Comparison of ENCODE assay signal across 16 cellular contexts in the genomic region with DNA sequence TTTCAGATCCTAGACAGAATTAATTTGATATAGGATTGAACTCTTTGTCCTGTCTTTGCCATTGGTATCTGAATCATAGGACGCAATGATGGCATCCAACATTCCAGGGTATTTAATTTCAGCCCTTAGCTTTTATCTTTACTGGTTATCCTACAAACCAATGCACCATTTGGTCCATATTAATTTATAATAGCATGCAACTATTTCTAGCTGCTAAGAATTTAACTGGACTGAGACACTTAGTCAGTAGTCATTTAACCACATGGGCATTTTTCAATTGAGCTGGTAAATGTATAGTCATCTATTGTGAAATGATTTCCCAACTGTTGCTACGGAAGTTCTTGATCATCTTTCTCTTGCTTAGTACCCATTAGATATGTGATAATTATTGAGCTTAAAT.
DNase-seq lines count a peak whose midpoint lies in the region; ATAC-seq and TF ChIP-seq lines count a peak whose summit lies in the region.
"Had no signal": no experiment of that assay in that cellular context is flagged by ENCODE, and none has a peak within 500 bp of the region (broad histone marks: within the 10 kb centered on the region; RNA-seq: fewer than 3 reads in every experiment).

No MANE protein-coding gene starts in this region.

- H3K4me2 ChIP-seq in IMR-90 (ENCODE audit: low read depth, low read length) (no peak overlapping the region), OCI-LY7 (ENCODE audit: low read length) (no peak overlapping the region)

- H3K9me1 ChIP-seq in IMR-90 (ENCODE audit: insufficient read depth, low read length) = no peaks in the 10 kb centered on the region

- no peaks in the 10 kb centered on the region for H3K79me2 ChIP-seq in OCI-LY7 (ENCODE audit: insufficient read depth, low read depth, low read length)

- no peaks in the 10 kb centered on the region for H3K36me3 Mint-ChIP-seq in activated naive CD4-positive, alpha-beta T cell treated with anti-CD3 and anti-CD28 coated beads for 36 hours (ENCODE audit: low read depth)

- no CpG with 5 or more reads among the region's 2 CpGs for WGBS in IMR-90 (ENCODE audit: extremely low coverage in 2 of 2, insufficient read length in 1 of 2), 2 experiments
- 88% methylated on average over 2 of the region's 2 CpGs for WGBS in prostate gland

- H3K14ac ChIP-seq in IMR-90 (replicated peaks; ENCODE audit: low read depth, low read length) = no peak overlapping the region

- no peak for TF ChIP-seq POLR2A in IMR-90 (IDR thresholded peaks at IDR 0.05; ENCODE audit: low read depth, low read length)
- TF ChIP-seq POLR2A in prostate gland (IDR thresholded peaks at IDR 0.05) = no peak

- no peak overlapping the region for H3K27ac Mint-ChIP-seq in activated naive CD4-positive, alpha-beta T cell treated with anti-CD3 and anti-CD28 coated beads for 36 hours

- POLR2A ChIA-PET in IMR-90 (lab: Charles Lee; ENCODE audit: unreplicated experiment) (no interaction called here), OCI-LY7 (lab: Charles Lee) (interaction anchor here (0.6 to 1.5 kb wide), 5 partner anchors 9 to 759 kb away, joined by 3 to 4 read pairs (median 3); no protein-coding TSS in a partner anchor)

- no peak overlapping the region for H4K8ac ChIP-seq in IMR-90 (ENCODE audit: low read depth in 2 of 2, low read length in 2 of 2)

- H3K27ac ChIP-seq in IMR-90 (ENCODE audit: insufficient read depth, low read length) (no peak overlapping the region), prostate gland (no peak overlapping the region), OCI-LY7 (ENCODE audit: low read depth, low read length, poor library complexity, severe bottlenecking) (no peak overlapping the region)
- H3K27ac ChIP-seq: colonic mucosa, esophagus squamous epithelium had no signal

- H3K4me1 ChIP-seq in IMR-90 (ENCODE audit: control insufficient read depth, insufficient read depth, low read length) (no peaks in the 10 kb centered on the region), prostate gland (replicated peaks) (no peaks in the 10 kb centered on the region), OCI-LY7 (ENCODE audit: insufficient read depth, low read length, poor library complexity, severe bottlenecking) (no peaks in the 10 kb centered on the region)

- no peaks in the 10 kb centered on the region for H3K36me3 ChIP-seq in IMR-90 (ENCODE audit: control insufficient read depth, insufficient read depth, low read length)
- no peaks in the 10 kb centered on the region for H3K36me3 ChIP-seq in prostate gland
- H3K36me3 ChIP-seq in OCI-LY7 (ENCODE audit: insufficient read depth, low read length) = no peaks in the 10 kb centered on the region
- H3K36me3 ChIP-seq: colonic mucosa, esophagus squamous epithelium had no signal

- no peak overlapping the region for H3K9ac ChIP-seq in IMR-90 (ENCODE audit: low read depth, low read length)

- no peak overlapping the region for H4K5ac ChIP-seq in IMR-90 (ENCODE audit: low read depth, low read length)

- H2BK5ac ChIP-seq in IMR-90 (ENCODE audit: low read depth, low read length, poor library complexity, severe bottlenecking) = no peak overlapping the region

- no peak overlapping the region for H2BK20ac ChIP-seq in IMR-90 (ENCODE audit: low read depth, low read length)

- H4K20me1 ChIP-seq in IMR-90 (ENCODE audit: insufficient read depth, low read length) (no peaks in the 10 kb centered on the region), OCI-LY7 (ENCODE audit: insufficient read depth, low read length) (no peaks in the 10 kb centered on the region)

- H2BK120ac ChIP-seq in IMR-90 (ENCODE audit: low read depth, low read length) = no peak overlapping the region

- H3K79me1 ChIP-seq in IMR-90 (ENCODE audit: low read depth in 1 of 2, low read length in 2 of 2) = no peaks in the 10 kb centered on the region

- H3K9me2 ChIP-seq in OCI-LY7 (ENCODE audit: insufficient read depth, low read length) = no peaks in the 10 kb centered on the region

- H3K4me1 Mint-ChIP-seq in activated naive CD4-positive, alpha-beta T cell treated with anti-CD3 and anti-CD28 coated beads for 36 hours (ENCODE audit: low read depth) = peaks cover 11% of the 10 kb centered on the region

- H3K56ac ChIP-seq in IMR-90 (ENCODE audit: extremely low read depth, insufficient read depth, low read length) = no peak overlapping the region

- dilution Hi-C loops in IMR-90 (cut with HindIII; ENCODE audit: low sequenced_read_pairs, unreplicated experiment) = no loop called here

- H2AK9ac ChIP-seq in IMR-90 (replicated peaks; ENCODE audit: low read depth, low read length, poor library complexity) = no peak overlapping the region

- H3K18ac ChIP-seq in IMR-90 (ENCODE audit: low read depth, low read length) = no peak overlapping the region

- H4K91ac ChIP-seq in IMR-90 (ENCODE audit: insufficient read depth, low read depth, low read length) = no peak overlapping the region

- H3K4me3 ChIP-seq in AG10803 (ENCODE audit: low read length) (no peak overlapping the region), IMR-90 (ENCODE audit: insufficient read depth, low read depth, low read length) (no peak overlapping the region), prostate gland (no peak overlapping the region), OCI-LY7 (ENCODE audit: low read depth, low read length, poor library complexity, severe bottlenecking) (no peak overlapping the region)
- H3K4me3 ChIP-seq: colonic mucosa, esophagus squamous epithelium had no signal

- no peak overlapping the region for H2BK15ac ChIP-seq in IMR-90 (ENCODE audit: low read depth, low read length)

- no peaks in the 10 kb centered on the region for H3K9me3 ChIP-seq in IMR-90 (ENCODE audit: control insufficient read depth, insufficient read depth, low read length)
- H3K9me3 ChIP-seq in prostate gland = no peaks in the 10 kb centered on the region
- no peaks in the 10 kb centered on the region for H3K9me3 ChIP-seq in OCI-LY7 (ENCODE audit: low read length)
- H3K9me3 ChIP-seq: colonic mucosa, esophagus squamous epithelium had no signal

- H2AK5ac ChIP-seq in IMR-90 (ENCODE audit: low read depth, low read length) = no peak overlapping the region

- H3K4me3 Mint-ChIP-seq in activated naive CD4-positive, alpha-beta T cell treated with anti-CD3 and anti-CD28 coated beads for 36 hours = no peak overlapping the region

- TF ChIP-seq RAD21 in IMR-90 (IDR thresholded peaks at IDR 0.05; ENCODE audit: low read length) = no peak

- ATAC-seq in IMR-90 (ENCODE audit: low read depth) = no peak
- no peak for ATAC-seq in HG03045 (IDR thresholded peaks at IDR 0.05; ENCODE audit: unreplicated experiment)

- H3K27me3 ChIP-seq in IMR-90 (ENCODE audit: control insufficient read depth, insufficient read depth, low read length) (peaks cover 2% of the 10 kb centered on the region; the same call in 1 of the 2 replicates), prostate gland (replicated peaks; ENCODE audit: insufficient read depth) (no peaks in the 10 kb centered on the region)
- H3K27me3 ChIP-seq: colonic mucosa, esophagus squamous epithelium had no signal

- H3K23ac ChIP-seq in IMR-90 (ENCODE audit: low read depth, low read length) = no peak overlapping the region

- DNase-seq in AG10803 (ENCODE audit: low read depth) (peak; percentile 86), IMR-90 (no peak), SKM-1 treated with dmso at 0.1 percent for 144 hours (lab: John Stamatoyannopoulos, UW; ENCODE audit: unreplicated experiment) (peak; percentile 78), iris pigment epithelial cell (ENCODE audit: low read depth) (peak; percentile 55), prostate gland (ENCODE audit: low spot score) (no peak), OCI-LY7 (ENCODE audit: low spot score) (no peak)
- no peak for DNase-seq in activated naive CD4-positive, alpha-beta T cell treated with anti-CD3 and anti-CD28 coated beads for 36 hours
- DNase-seq: activated CD4-positive, CD25-positive, alpha-beta regulatory T cell; activated CD8-positive, alpha-beta memory T cell treated with anti-CD3 and anti-CD28 coated beads, Interleukin-2, amount 50 U/mL, for 4 hours; colonic mucosa; DMS79; esophagus squamous epithelium; NCI-H2081; NCI-H774; nucleus accumbens had no signal

- H3K27me3 Mint-ChIP-seq in activated naive CD4-positive, alpha-beta T cell treated with anti-CD3 and anti-CD28 coated beads for 36 hours (ENCODE audit: low read depth) = no peaks in the 10 kb centered on the region

- no peaks in the 10 kb centered on the region for H3K9me3 Mint-ChIP-seq in activated naive CD4-positive, alpha-beta T cell treated with anti-CD3 and anti-CD28 coated beads for 36 hours

- TF ChIP-seq CTCF in AG10803 (conservative IDR thresholded peaks at IDR 0.05; ENCODE audit: low read length) (no peak), IMR-90 (conservative IDR thresholded peaks at IDR 0.05; ENCODE audit: low read depth, low read length) (no peak), prostate gland (IDR thresholded peaks at IDR 0.05) (no peak), OCI-LY7 (conservative IDR thresholded peaks at IDR 0.05; ENCODE audit: low read length) (no peak)

- in situ Hi-C loops in IMR-90 (cut with MboI; ENCODE audit: low sequenced_read_pairs) = no loop called here

- no TSS peak for BruUV-seq in IMR-90 (replicated peaks; lab: Mats Ljungman, UMichigan)
- no TSS peak for BruUV-seq in OCI-LY7 (replicated peaks; lab: Mats Ljungman, UMichigan)

- no peak overlapping the region for H3K4ac ChIP-seq in IMR-90 (ENCODE audit: low read depth, low read length)

- H2AFZ ChIP-seq in IMR-90 (replicated peaks; ENCODE audit: low read length, poor library complexity) (no peak overlapping the region), OCI-LY7 (ENCODE audit: low read length) (no peak overlapping the region)

- intact Hi-C loops in IMR-90 (cut with micrococcal nuclease) = no loop called here
- intact Hi-C loops in prostate gland (cut with DNase I) = no loop called here
- intact Hi-C loops in OCI-LY7 (cut with micrococcal nuclease; ENCODE audit: unreplicated experiment) = no loop called here
- intact Hi-C loops in activated naive CD4-positive, alpha-beta T cell treated with anti-CD3 and anti-CD28 coated beads for 36 hours (cut with micrococcal nuclease) = no loop called here

- CTCF ChIA-PET in IMR-90 (lab: Yijun Ruan, JAX) = interaction anchor here (0.7 kb wide), 1 partner anchor 11 kb away, joined by 3 read pairs; no protein-coding TSS in a partner anchor
- CTCF ChIA-PET in OCI-LY7 (lab: Charles Lee; ENCODE audit: unreplicated experiment) = no interaction called here
- CTCF ChIA-PET in activated naive CD4-positive, alpha-beta T cell treated with anti-CD3 and anti-CD28 coated beads for 36 hours (lab: Charles Lee) = interaction anchor here (1.3 kb wide), 1 partner anchor 54 kb away, joined by 3 read pairs; no protein-coding TSS in a partner anchor

TF ChIP-seq in IMR-90, 13 proteins besides CTCF, POLR2A, EP300 and RAD21 (continues in another document):
- no peak for TF ChIP-seq SMC3 (IDR thresholded peaks at IDR 0.05; ENCODE audit: low read depth, low read length)
- TF ChIP-seq, protein P1, sequence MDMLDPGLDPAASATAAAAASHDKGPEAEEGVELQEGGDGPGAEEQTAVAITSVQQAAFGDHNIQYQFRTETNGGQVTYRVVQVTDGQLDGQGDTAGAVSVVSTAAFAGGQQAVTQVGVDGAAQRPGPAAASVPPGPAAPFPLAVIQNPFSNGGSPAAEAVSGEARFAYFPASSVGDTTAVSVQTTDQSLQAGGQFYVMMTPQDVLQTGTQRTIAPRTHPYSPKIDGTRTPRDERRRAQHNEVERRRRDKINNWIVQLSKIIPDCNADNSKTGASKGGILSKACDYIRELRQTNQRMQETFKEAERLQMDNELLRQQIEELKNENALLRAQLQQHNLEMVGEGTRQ (IDR thresholded peaks at IDR 0.05; ENCODE audit: low read depth, low read length) = no peak
- no peak for TF ChIP-seq MAZ (IDR thresholded peaks at IDR 0.05; ENCODE audit: borderline replicate concordance, low read depth, low read length)

Comparison
In these comparisons a context has a peak if more than half of its experiments do, and no peak if none do; other contexts are left out.
1. DNase-seq: peak in AG10803 (single experiment), SKM-1 treated with dmso at 0.1 percent for 144 hours (single experiment) and iris pigment epithelial cell (single experiment); none in IMR-90 (single experiment), prostate gland (single experiment), OCI-LY7 (single experiment) and activated naive CD4-positive, alpha-beta T cell treated with anti-CD3 and anti-CD28 coated beads for 36 hours (single experiment).